ENCODE assay signal across 22 cellular contexts in the genomic region with DNA sequence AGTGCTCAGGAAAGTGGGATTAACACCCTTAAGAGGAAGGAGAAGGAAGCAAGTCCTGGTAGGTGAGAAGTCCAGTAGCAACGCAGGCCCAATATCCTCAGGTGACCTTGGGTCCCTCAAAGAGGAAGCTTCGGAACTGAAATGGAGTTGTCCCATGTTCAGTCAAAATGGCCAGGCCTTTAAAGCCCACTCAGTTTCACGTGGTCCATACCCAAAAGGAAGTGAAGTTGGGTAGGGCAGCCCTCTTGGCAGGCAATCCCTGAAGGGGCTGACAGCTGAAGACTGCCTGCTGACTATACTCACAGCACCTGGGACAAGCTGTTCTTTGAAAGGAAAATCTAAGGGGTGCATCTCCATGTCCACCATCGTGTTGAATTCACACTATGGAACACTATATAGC. TPM values are rescaled to one million over a fixed set of nuclear protein-coding genes. Genes with fewer than 3 reads are reported as not detected.
DNase-seq lines count a peak whose midpoint lies in the region; ATAC-seq and TF ChIP-seq lines count a peak whose summit lies in the region.
"Had no signal": no experiment of that assay in that cellular context is flagged by ENCODE, and none has a peak within 500 bp of the region (broad histone marks: within the 10 kb centered on the region; RNA-seq: fewer than 3 reads in every experiment).

No MANE protein-coding gene starts in this region.

- TF ChIP-seq CTCF in Calu3 (IDR thresholded peaks at IDR 0.05; ENCODE audit: unreplicated experiment) (no peak), left lung (IDR thresholded peaks at IDR 0.05) (no peak)

- ATAC-seq in left lung: no peak
- no peak for ATAC-seq in stimulated activated naive B cell treated with anti-CD40 and anti-IgM and Interleukin-4, amounts not matched to agents 10 μg/mL and 1 μg/mL and 100 μg/mL, for 72 hours (replicated peaks)
- ATAC-seq in activated CD8-positive, alpha-beta T cell treated with anti-CD3 and anti-CD28 coated beads, Interleukin-2, amount 10 ng/mL, durations not matched to agents 7 days and 5 days: no peak
- ATAC-seq: foreskin keratinocyte, right cardiac atrium had no signal

- H3K9me3 Mint-ChIP-seq in Calu3 (ENCODE audit: low read depth, unreplicated experiment): no peaks in the 10 kb centered on the region
- no peaks in the 10 kb centered on the region for H3K9me3 Mint-ChIP-seq in stimulated activated naive B cell treated with anti-CD40 and anti-IgM and Interleukin-4, amounts not matched to agents 10 μg/mL and 1 μg/mL and 100 μg/mL, for 72 hours
- H3K9me3 Mint-ChIP-seq in activated CD8-positive, alpha-beta T cell treated with anti-CD3 and anti-CD28 coated beads, Interleukin-2, amount 10 ng/mL, durations not matched to agents 7 days and 5 days (ENCODE audit: insufficient read depth): no peaks in the 10 kb centered on the region
- H3K9me3 Mint-ChIP-seq in CD8-positive, alpha-beta memory T cell: no peaks in the 10 kb centered on the region
- H3K9me3 Mint-ChIP-seq: activated CD4-positive, alpha-beta memory T cell treated with anti-CD3 and anti-CD28 coated beads, Interleukin-2, amount 10 ng/mL, durations not matched to agents 7 days and 5 days; activated T-cell treated with anti-CD3 and anti-CD28 coated beads, Interleukin-2, amount 50 U/mL, for 24 hours had no signal

- peaks cover 37% of the 10 kb centered on the region for H3K4me1 Mint-ChIP-seq in Calu3 (ENCODE audit: low read depth, unreplicated experiment)
- peaks cover 30 to 69% of the 10 kb centered on the region in 2 donors for H3K4me1 Mint-ChIP-seq in stimulated activated naive B cell treated with anti-CD40 and anti-IgM and Interleukin-4, amounts not matched to agents 10 μg/mL and 1 μg/mL and 100 μg/mL, for 72 hours
- H3K4me1 Mint-ChIP-seq in activated CD8-positive, alpha-beta T cell treated with anti-CD3 and anti-CD28 coated beads, Interleukin-2, amount 10 ng/mL, durations not matched to agents 7 days and 5 days (ENCODE audit: low read depth): peaks cover 24% of the 10 kb centered on the region
- peaks cover 32 to 52% (median 47%) of the 10 kb centered on the region in 3 donors for H3K4me1 Mint-ChIP-seq in CD8-positive, alpha-beta memory T cell

- H3K27me3 Mint-ChIP-seq in Calu3 (ENCODE audit: unreplicated experiment): no peaks in the 10 kb centered on the region
- H3K27me3 Mint-ChIP-seq in stimulated activated naive B cell treated with anti-CD40 and anti-IgM and Interleukin-4, amounts not matched to agents 10 μg/mL and 1 μg/mL and 100 μg/mL, for 72 hours: no peaks in the 10 kb centered on the region
- H3K27me3 Mint-ChIP-seq in activated CD8-positive, alpha-beta T cell treated with anti-CD3 and anti-CD28 coated beads, Interleukin-2, amount 10 ng/mL, durations not matched to agents 7 days and 5 days (ENCODE audit: low read depth): peaks cover 23% of the 10 kb centered on the region
- H3K27me3 Mint-ChIP-seq in CD8-positive, alpha-beta memory T cell: peaks cover 0 to 1% of the 10 kb centered on the region in 2 donors

- peak overlapping the region; percentile 24 for H3K4me3 Mint-ChIP-seq in Calu3 (ENCODE audit: low read depth, unreplicated experiment)
- H3K4me3 Mint-ChIP-seq in stimulated activated naive B cell treated with anti-CD40 and anti-IgM and Interleukin-4, amounts not matched to agents 10 μg/mL and 1 μg/mL and 100 μg/mL, for 72 hours: peak overlapping the region; percentile 29 to 53
- H3K4me3 Mint-ChIP-seq in activated CD8-positive, alpha-beta T cell treated with anti-CD3 and anti-CD28 coated beads, Interleukin-2, amount 10 ng/mL, durations not matched to agents 7 days and 5 days: no peak overlapping the region
- peak overlapping the region in 2 of 7 donors; percentile 4 to 90 for H3K4me3 Mint-ChIP-seq in CD8-positive, alpha-beta memory T cell
- H3K4me3 Mint-ChIP-seq: activated CD4-positive, alpha-beta memory T cell treated with anti-CD3 and anti-CD28 coated beads, Interleukin-2, amount 10 ng/mL, durations not matched to agents 7 days and 5 days; activated T-cell treated with anti-CD3 and anti-CD28 coated beads, Interleukin-2, amount 50 U/mL, for 24 hours had no signal

- H3K27ac Mint-ChIP-seq in Calu3 (ENCODE audit: unreplicated experiment): peak overlapping the region; percentile 96
- peak overlapping the region; percentile 91 for H3K27ac Mint-ChIP-seq in stimulated activated naive B cell treated with anti-CD40 and anti-IgM and Interleukin-4, amounts not matched to agents 10 μg/mL and 1 μg/mL and 100 μg/mL, for 72 hours
- no peak overlapping the region for H3K27ac Mint-ChIP-seq in activated CD8-positive, alpha-beta T cell treated with anti-CD3 and anti-CD28 coated beads, Interleukin-2, amount 10 ng/mL, durations not matched to agents 7 days and 5 days
- peak overlapping the region in 1 of 8 donors; percentile 31 for H3K27ac Mint-ChIP-seq in CD8-positive, alpha-beta memory T cell
- H3K27ac Mint-ChIP-seq: activated CD4-positive, alpha-beta memory T cell treated with anti-CD3 and anti-CD28 coated beads, Interleukin-2, amount 10 ng/mL, durations not matched to agents 7 days and 5 days; activated T-cell treated with anti-CD3 and anti-CD28 coated beads, Interleukin-2, amount 50 U/mL, for 24 hours had no signal

- POLR2A ChIA-PET in activated CD8-positive, alpha-beta T cell treated with anti-CD3 and anti-CD28 coated beads, Interleukin-2, amount 10 ng/mL, durations not matched to agents 7 days and 5 days (lab: Charles Lee): no interaction called here
- POLR2A ChIA-PET in CD8-positive, alpha-beta memory T cell (lab: Charles Lee): no interaction called here

- no peaks in the 10 kb centered on the region for H3K9me3 ChIP-seq in left lung
- no peaks in the 10 kb centered on the region for H3K9me3 ChIP-seq in CD8-positive, alpha-beta memory T cell (ENCODE audit: low read length)
- H3K9me3 ChIP-seq: ovary, thoracic aorta had no signal

- CTCF ChIA-PET in Calu3 (lab: Charles Lee): interaction anchor here (1.0 to 1.7 kb wide), 2 partner anchors 15 to 238 kb away, joined by 3 to 7 read pairs; no protein-coding TSS in a partner anchor
- CTCF ChIA-PET in activated CD8-positive, alpha-beta T cell treated with anti-CD3 and anti-CD28 coated beads, Interleukin-2, amount 10 ng/mL, durations not matched to agents 7 days and 5 days (lab: Charles Lee): interaction anchor here (0.9 kb wide), 1 partner anchor 11 kb away, joined by 3 read pairs; no protein-coding TSS in a partner anchor
- CTCF ChIA-PET in CD8-positive, alpha-beta memory T cell (lab: Charles Lee): no interaction called here

- intact Hi-C loops in Calu3 (cut with micrococcal nuclease; ENCODE audit: unreplicated experiment): loop anchor here (10.0 kb wide), 1 partner anchor 72 kb away; no protein-coding TSS in a partner anchor
- intact Hi-C loops in left lung (cut with DNase I): no loop called here

- H3K36me3 Mint-ChIP-seq in Calu3 (ENCODE audit: insufficient read depth, unreplicated experiment): peaks cover 32% of the 10 kb centered on the region
- peaks cover 3% of the 10 kb centered on the region in 2 donors for H3K36me3 Mint-ChIP-seq in stimulated activated naive B cell treated with anti-CD40 and anti-IgM and Interleukin-4, amounts not matched to agents 10 μg/mL and 1 μg/mL and 100 μg/mL, for 72 hours
- no peaks in the 10 kb centered on the region for H3K36me3 Mint-ChIP-seq in activated CD8-positive, alpha-beta T cell treated with anti-CD3 and anti-CD28 coated beads, Interleukin-2, amount 10 ng/mL, durations not matched to agents 7 days and 5 days (ENCODE audit: low read depth)
- peaks cover 0 to 3% (median 0%) of the 10 kb centered on the region in 3 donors for H3K36me3 Mint-ChIP-seq in CD8-positive, alpha-beta memory T cell

- no peaks in the 10 kb centered on the region for H3K36me3 ChIP-seq in left lung
- no peaks in the 10 kb centered on the region for H3K36me3 ChIP-seq in CD8-positive, alpha-beta memory T cell (ENCODE audit: insufficient read depth, low read length)
- H3K36me3 ChIP-seq: ovary, thoracic aorta had no signal

- DNase-seq in Calu3: no peak
- DNase-seq in NCI-H69 (lab: John Stamatoyannopoulos, UW): peak; percentile 29
- peak in 1 of 2 donors; percentile 52 for DNase-seq in left lung
- no peak for DNase-seq in stimulated activated naive B cell treated with anti-CD40 and anti-IgM and Interleukin-4, amounts not matched to agents 10 μg/mL and 1 μg/mL and 100 μg/mL, for 72 hours
- no peak for DNase-seq in activated CD8-positive, alpha-beta T cell treated with anti-CD3 and anti-CD28 coated beads, Interleukin-2, amount 10 ng/mL, durations not matched to agents 7 days and 5 days
- DNase-seq in KG1 (lab: John Stamatoyannopoulos, UW): no peak
- no peak for DNase-seq in CD8-positive, alpha-beta memory T cell
- DNase-seq in NK-92 (lab: John Stamatoyannopoulos, UW; ENCODE audit: unreplicated experiment): no peak
- DNase-seq: activated CD4-positive, alpha-beta memory T cell treated with anti-CD3 and anti-CD28 coated beads, Interleukin-2, amount 10 ng/mL, durations not matched to agents 7 days and 5 days; activated naive CD4-positive, alpha-beta T cell; activated T-cell treated with anti-CD3 and anti-CD28 coated beads, Interleukin-2, amount 50 U/mL, for 24 hours; central memory CD4-positive, alpha-beta T cell; COR-L47; foreskin keratinocyte; NCI-H1436 treated with DMSO at 0.1 percent for 48 hours; NCI-H526 treated with DMSO at 0.1 percent for 48 hours; ovary; right cardiac atrium; Right ventricle myocardium superior had no signal

- H3K27me3 ChIP-seq in left lung: no peaks in the 10 kb centered on the region
- H3K27me3 ChIP-seq in CD8-positive, alpha-beta memory T cell (ENCODE audit: insufficient read depth, low read length, poor library complexity, severe bottlenecking): no peaks in the 10 kb centered on the region
- H3K27me3 ChIP-seq: foreskin keratinocyte, ovary had no signal

- peaks cover 11 to 76% of the 10 kb centered on the region in 2 donors for H3K4me1 ChIP-seq in left lung
- peaks cover 28% of the 10 kb centered on the region for H3K4me1 ChIP-seq in CD8-positive, alpha-beta memory T cell (ENCODE audit: insufficient read depth, low read length)

- no TSS peak for BruUV-seq in Calu3 (replicated peaks; lab: Mats Ljungman, UMichigan)

- peak overlapping the region in 1 of 2 donors; percentile 8 for H3K4me3 ChIP-seq in left lung
- H3K4me3 ChIP-seq in CD8-positive, alpha-beta memory T cell (ENCODE audit: low read length): no peak overlapping the region
- H3K4me3 ChIP-seq: hepatocyte, lung, ovary, thoracic aorta had no signal

- peak overlapping the region; percentile 94 to 98 for H3K27ac ChIP-seq in left lung
- no peak overlapping the region for H3K27ac ChIP-seq in CD8-positive, alpha-beta memory T cell (ENCODE audit: low read depth, low read length)
- H3K27ac ChIP-seq: foreskin keratinocyte, hepatocyte, ovary, thoracic aorta had no signal

RNA-seq across cellular contexts. Expression of a gene that starts 3.0 kb away (rescaled TPM):
- total RNA-seq in Calu3 (2022) (23.3 and 26.0 TPM in 2 replicates), left lung (10 to 100 TPM; 40.9 to 45.4 TPM)
- 1 to 10 TPM; 2.2 to 3.9 TPM for total RNA-seq in activated CD8-positive, alpha-beta T cell treated with anti-CD3 and anti-CD28 coated beads, Interleukin-2, amount 10 ng/mL, durations not matched to agents 7 days and 5 days
- 1 to 10 TPM; 2.0 to 2.9 TPM for total RNA-seq in CD8-positive, alpha-beta memory T cell
- polyA plus RNA-seq in CD8-positive, alpha-beta memory T cell: 11.9 TPM
